Comparison of ENCODE assay signal across 26 cellular contexts in the genomic region with DNA sequence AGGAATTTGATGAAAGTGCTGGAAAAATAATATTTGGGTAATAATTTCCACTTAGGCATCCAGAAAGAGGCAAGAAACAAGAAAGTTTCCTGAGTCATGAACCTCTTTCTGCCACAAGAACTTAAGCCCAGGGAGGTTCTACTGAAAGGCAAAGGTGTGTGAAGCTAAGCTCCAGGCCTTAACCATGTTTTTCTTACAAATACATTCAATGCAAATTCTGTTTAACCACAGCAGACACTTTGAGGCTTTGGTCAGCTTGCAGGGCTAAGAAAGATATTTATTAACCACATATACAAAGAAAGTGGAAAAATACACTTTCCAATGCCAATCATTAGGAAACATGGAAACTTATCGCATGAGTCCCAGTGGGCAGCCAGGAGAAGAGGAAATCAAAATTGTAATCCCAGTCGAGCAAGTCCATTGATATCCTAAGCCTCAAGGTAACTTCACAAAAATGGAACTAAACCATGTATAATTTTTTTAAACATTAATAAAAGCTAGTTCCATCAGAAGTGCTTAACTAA.
"Had no signal": no experiment of that assay in that cellular context is flagged by ENCODE, and none has a peak within 500 bp of the region (broad histone marks: within the 10 kb centered on the region; RNA-seq: fewer than 3 reads in every experiment).

No MANE protein-coding gene starts in this region.

- H3K36me3 Mint-ChIP-seq: brain; naive thymus-derived CD4-positive, alpha-beta T cell; stimulated activated naive B cell treated with anti-CD40 and anti-IgM and Interleukin-4, amounts not matched to agents 10 μg/mL and 1 μg/mL and 100 μg/mL, for 72 hours had no signal

- H3K27ac Mint-ChIP-seq: activated naive CD4-positive, alpha-beta T cell treated with anti-CD3 and anti-CD28 coated beads, Interleukin-2, amount 50 U/mL, for 72 hours; activated T-cell treated with anti-CD3 and anti-CD28 coated beads, Interleukin-2, amount 50 U/mL, for 72 hours; brain; naive thymus-derived CD4-positive, alpha-beta T cell; stimulated activated naive B cell treated with anti-CD40 and anti-IgM and Interleukin-4, amounts not matched to agents 10 μg/mL and 1 μg/mL and 100 μg/mL, for 72 hours had no signal

- H3K4me3 ChIP-seq: cardiac muscle cell, gastroesophageal sphincter, hepatocyte, left ventricle myocardium inferior, lung, right atrium auricular region, stomach, thyroid gland, upper lobe of right lung had no signal

- H3K27me3 Mint-ChIP-seq: brain had no signal

- ATAC-seq: activated naive CD4-positive, alpha-beta T cell treated with anti-CD3 and anti-CD28 coated beads, Interleukin-2, amount 50 U/mL, for 72 hours; activated T-cell treated with anti-CD3 and anti-CD28 coated beads, Interleukin-2, amount 50 U/mL, for 72 hours; gastroesophageal sphincter; naive thymus-derived CD4-positive, alpha-beta T cell; stimulated activated naive B cell treated with anti-CD40 and anti-IgM and Interleukin-4, amounts not matched to agents 10 μg/mL and 1 μg/mL and 100 μg/mL, for 72 hours; upper lobe of right lung had no signal

- H3K4me1 Mint-ChIP-seq: brain; naive thymus-derived CD4-positive, alpha-beta T cell; neural crest cell; stimulated activated naive B cell treated with anti-CD40 and anti-IgM and Interleukin-4, amounts not matched to agents 10 μg/mL and 1 μg/mL and 100 μg/mL, for 72 hours had no signal

- H3K9ac ChIP-seq: parathyroid adenoma had no signal

- H3K79me2 ChIP-seq: hepatocyte, parathyroid adenoma had no signal

- H3K36me3 ChIP-seq: cardiac muscle cell, gastroesophageal sphincter, left ventricle myocardium inferior, right atrium auricular region, stomach, thyroid gland, upper lobe of right lung had no signal

- DNase-seq: activated CD4-positive, alpha-beta T cell treated with anti-CD3 and anti-CD28 coated beads for 4 hours; activated CD4-positive, alpha-beta T cell treated with anti-CD3 and anti-CD28 coated beads, Interleukin-2, amount 50 U/mL, for 4 hours; activated naive CD4-positive, alpha-beta T cell; activated T-cell treated with anti-CD3 and anti-CD28 coated beads for 4 hours; activated T-cell treated with anti-CD3 and anti-CD28 coated beads, Interleukin-2, amount 50 U/mL, for 72 hours; cortex of kidney; islet precursor cell; left ventricle myocardium inferior; naive thymus-derived CD4-positive, alpha-beta T cell; nucleus accumbens; stimulated activated CD4-positive, alpha-beta T cell treated with anti-CD3 and anti-CD28 coated beads, Interleukin-15, amount 100 ng/mL, for 24 hours; stimulated activated CD4-positive, alpha-beta T cell treated with anti-CD3 and anti-CD28 coated beads, Interleukin-2, amount 100 ng/mL, for 24 hours; stimulated activated naive B cell treated with anti-CD40 and anti-IgM and Interleukin-4, amounts not matched to agents 10 μg/mL and 1 μg/mL and 100 μg/mL, for 72 hours; stomach; thyroid gland; upper lobe of right lung had no signal

- H3K4me3 Mint-ChIP-seq: activated T-cell treated with anti-CD3 and anti-CD28 coated beads, Interleukin-2, amount 50 U/mL, for 72 hours; brain; naive thymus-derived CD4-positive, alpha-beta T cell; neural crest cell; stimulated activated naive B cell treated with anti-CD40 and anti-IgM and Interleukin-4, amounts not matched to agents 10 μg/mL and 1 μg/mL and 100 μg/mL, for 72 hours had no signal

- H3K4me2 ChIP-seq: hepatocyte had no signal

- FAIRE-seq: endothelial cell of umbilical vein had no signal

- H2AFZ ChIP-seq: hepatocyte, parathyroid adenoma had no signal

- H3K4me1 ChIP-seq: gastroesophageal sphincter, left ventricle myocardium inferior, parathyroid adenoma, right atrium auricular region, stomach, thyroid gland, upper lobe of right lung had no signal

- H3K27ac ChIP-seq: cardiac muscle cell, gastroesophageal sphincter, hepatocyte, left ventricle myocardium inferior, parathyroid adenoma, right atrium auricular region, stomach, thyroid gland, upper lobe of right lung had no signal

- H3K9me3 ChIP-seq: gastroesophageal sphincter, left ventricle myocardium inferior, right atrium auricular region, stomach, thyroid gland, upper lobe of right lung had no signal

- H3K27me3 ChIP-seq: cardiac muscle cell, hepatocyte, right atrium auricular region, stomach, thyroid gland, upper lobe of right lung had no signal

- H3K9me3 Mint-ChIP-seq: activated naive CD4-positive, alpha-beta T cell treated with anti-CD3 and anti-CD28 coated beads, Interleukin-2, amount 50 U/mL, for 72 hours; activated T-cell treated with anti-CD3 and anti-CD28 coated beads, Interleukin-2, amount 50 U/mL, for 72 hours; brain; neural crest cell; stimulated activated naive B cell treated with anti-CD40 and anti-IgM and Interleukin-4, amounts not matched to agents 10 μg/mL and 1 μg/mL and 100 μg/mL, for 72 hours had no signal
